In genomic region chr3:45664558-45664957, GRCh38 we compare ENCODE assay signal across 8 cellular contexts. TPM values are rescaled to one million over a fixed set of nuclear protein-coding genes. Genes with fewer than 3 reads are reported as not detected.
A peak's percentile ranks its signal among the peaks of the same experiment; 100 is the strongest.
DNase-seq lines count a peak whose midpoint lies in the region; ATAC-seq and TF ChIP-seq lines count a peak whose summit lies in the region.

No MANE protein-coding gene starts in this region.

- H3K27me3 Mint-ChIP-seq in CD4-positive, CD25-positive, alpha-beta regulatory T cell, result no peaks in the 10 kb centered on the region

- H3K27ac ChIP-seq in CD4-positive, CD25-positive, alpha-beta regulatory T cell (ENCODE audit: insufficient read depth, low read length, poor library complexity, severe bottlenecking), result peak overlapping the region; percentile 79
- H3K27ac ChIP-seq in OCI-LY3 (ENCODE audit: low read length), result no peak overlapping the region

- no peak overlapping the region for H3K9ac ChIP-seq in OCI-LY3 (ENCODE audit: low read length)

- peak overlapping the region; percentile 95 for H3K4me3 ChIP-seq in CD4-positive, CD25-positive, alpha-beta regulatory T cell (ENCODE audit: low read depth, low read length)
- peak overlapping the region; percentile 23 for H3K4me3 ChIP-seq in OCI-LY3 (ENCODE audit: low read length)
- H3K4me3 ChIP-seq in mucosa of descending colon, result no peak overlapping the region

- peak overlapping the region; percentile 69 to 97 (median 92) for H3K4me3 Mint-ChIP-seq in CD4-positive, CD25-positive, alpha-beta regulatory T cell

- H3K79me2 ChIP-seq in OCI-LY3 (ENCODE audit: low read length), result peaks cover 46% of the 10 kb centered on the region

- peak; percentile 42 to 89 (median 80) for DNase-seq in CD4-positive, CD25-positive, alpha-beta regulatory T cell
- peak; percentile 62 for DNase-seq in activated gamma-delta T cell treated with anti-CD3 and anti-CD28 coated beads, Interleukin-2, amount 50 U/mL, for 16 hours (ENCODE audit: low read depth)
- DNase-seq in mucosa of descending colon, result peak in 1 of 3 donors; percentile 69
- peak; percentile 72 for DNase-seq in stimulated activated naive CD8-positive, alpha-beta T cell treated with anti-CD3 and anti-CD28 coated beads, Interleukin-15, Interleukin-2, amounts not matched to agents 100 U/mL and 50 U/mL, for 24 hours
- no peak for DNase-seq in cerebellum (ENCODE audit: low spot score)
- DNase-seq in NCI-H1930 (lab: John Stamatoyannopoulos, UW), result no peak

- no peak for TF ChIP-seq CTCF in OCI-LY3 (IDR thresholded peaks at IDR 0.05; ENCODE audit: low read depth, low read length)
- TF ChIP-seq CTCF in mucosa of descending colon (IDR thresholded peaks at IDR 0.05), result no peak

- peaks cover 14 to 42% (median 31%) of the 10 kb centered on the region in 4 donors for H3K4me1 Mint-ChIP-seq in CD4-positive, CD25-positive, alpha-beta regulatory T cell

- peaks cover 30% of the 10 kb centered on the region for H3K36me3 ChIP-seq in CD4-positive, CD25-positive, alpha-beta regulatory T cell (ENCODE audit: control insufficient read depth, insufficient read depth, low read length)
- H3K36me3 ChIP-seq in OCI-LY3 (replicated peaks; ENCODE audit: low read depth, low read length) (peaks cover 36% of the 10 kb centered on the region), mucosa of descending colon (ENCODE audit: low read depth) (no peaks in the 10 kb centered on the region)

- peaks cover 57% of the 10 kb centered on the region for H4K20me1 ChIP-seq in OCI-LY3 (ENCODE audit: insufficient read depth, low read length)

- H3K27ac Mint-ChIP-seq in CD4-positive, CD25-positive, alpha-beta regulatory T cell, result peak overlapping the region; percentile 92 to 96 (median 92)

- no peak overlapping the region for H2AFZ ChIP-seq in OCI-LY3 (ENCODE audit: low read depth, low read length)

- H3K27me3 ChIP-seq in CD4-positive, CD25-positive, alpha-beta regulatory T cell (ENCODE audit: control insufficient read depth, insufficient read depth, low read length), result no peaks in the 10 kb centered on the region
- no peaks in the 10 kb centered on the region for H3K27me3 ChIP-seq in OCI-LY3 (ENCODE audit: low read depth, low read length)

- peak overlapping the region; percentile 41 for H3K4me2 ChIP-seq in OCI-LY3 (ENCODE audit: low read length)

- H3K9me3 Mint-ChIP-seq in CD4-positive, CD25-positive, alpha-beta regulatory T cell, result no peaks in the 10 kb centered on the region

- intact Hi-C loops in mucosa of descending colon (cut with DNase I, micrococcal nuclease), result loop anchor here in 1 of 2 donors (10.0 kb wide), 1 partner anchor 440 kb away; the partner anchor contains the start of gene TMEM158

- no peaks in the 10 kb centered on the region for H3K9me3 ChIP-seq in CD4-positive, CD25-positive, alpha-beta regulatory T cell (ENCODE audit: control insufficient read depth in 2 of 2, low read length in 2 of 2)
- H3K9me3 ChIP-seq in OCI-LY3 (ENCODE audit: insufficient read depth, low read length) (no peaks in the 10 kb centered on the region), mucosa of descending colon (no peaks in the 10 kb centered on the region)

- H3K4me1 ChIP-seq in CD4-positive, CD25-positive, alpha-beta regulatory T cell (ENCODE audit: control insufficient read depth, insufficient read depth, low read length, poor library complexity, severe bottlenecking), result peaks cover 18% of the 10 kb centered on the region
- H3K4me1 ChIP-seq in OCI-LY3 (ENCODE audit: low read length) (peaks cover 13% of the 10 kb centered on the region; the same call in 1 of the 2 replicates), mucosa of descending colon (ENCODE audit: low read depth) (peaks cover 7% of the 10 kb centered on the region)

- peaks cover 26% of the 10 kb centered on the region for H3K36me3 Mint-ChIP-seq in CD4-positive, CD25-positive, alpha-beta regulatory T cell

- ATAC-seq in CD4-positive, CD25-positive, alpha-beta regulatory T cell (ENCODE audit: low read depth in 2 of 2), result peak; percentile 89 to 93
- peak; percentile 86 for ATAC-seq in GM21723 (IDR thresholded peaks at IDR 0.05; ENCODE audit: unreplicated experiment)
- ATAC-seq in mucosa of descending colon, result peak; percentile 62
- peak; percentile 74 for ATAC-seq in stimulated activated naive CD8-positive, alpha-beta T cell treated with anti-CD3 and anti-CD28 coated beads, Interleukin-15, Interleukin-2, amounts not matched to agents 100 U/mL and 50 U/mL, for 24 hours

RNA-seq across cellular contexts. Expression of gene SACM1L, which starts 24.6 kb away (rescaled TPM):
- total RNA-seq in CD4-positive, CD25-positive, alpha-beta regulatory T cell, result 70.0 TPM
- polyA plus RNA-seq in CD4-positive, CD25-positive, alpha-beta regulatory T cell, result 10 to 100 TPM; 13.4 to 23.3 (median 18.4) TPM
- total RNA-seq in mucosa of descending colon (10 to 100 TPM; 54.1 to 62.6 (median 57.2) TPM), cerebellum (63.8 TPM)

Comparison
In these comparisons a context has a peak if more than half of its experiments do, and no peak if none do; other contexts are left out.
1. DNase-seq: peak in CD4-positive, CD25-positive, alpha-beta regulatory T cell (3 of 3), activated gamma-delta T cell treated with anti-CD3 and anti-CD28 coated beads, Interleukin-2, amount 50 U/mL, for 16 hours (single experiment) and stimulated activated naive CD8-positive, alpha-beta T cell treated with anti-CD3 and anti-CD28 coated beads, Interleukin-15, Interleukin-2, amounts not matched to agents 100 U/mL and 50 U/mL, for 24 hours (single experiment); none in cerebellum (single experiment) and NCI-H1930 (0 of 2).
2. Peak in every context shown above with its lines, with median percentiles within 50 percentile points of each other: ATAC-seq.